In genomic region chr11:101566626-101567025, GRCh38 we compare ENCODE assay signal across 32 cellular contexts. TPM values are rescaled to one million over a fixed set of nuclear protein-coding genes. Genes with fewer than 3 reads are reported as not detected.
"Had no signal": no experiment of that assay in that cellular context is flagged by ENCODE, and none has a peak within 500 bp of the region (broad histone marks: within the 10 kb centered on the region; RNA-seq: fewer than 3 reads in every experiment).

No MANE protein-coding gene starts in this region.

- ATAC-seq: activated CD4-positive, alpha-beta T cell treated with anti-CD3 and anti-CD28 coated beads for 36 hours; activated CD4-positive, CD25-positive, alpha-beta regulatory T cell treated with anti-CD3 and anti-CD28 coated beads, Interleukin-2, amount 50 U/mL, for 24 hours; activated naive CD8-positive, alpha-beta T cell treated with anti-CD3 and anti-CD28 coated beads, Interleukin-2, amount 50 U/mL, for 24 hours; activated T-cell treated with anti-CD3 and anti-CD28 coated beads, Interleukin-2, amount 50 U/mL, for 4 hours; Panc1 had no signal

- H3K27me3 ChIP-seq: brain microvascular endothelial cell, SJCRH30 had no signal

- H3K4me1 Mint-ChIP-seq: activated CD4-positive, alpha-beta T cell treated with anti-CD3 and anti-CD28 coated beads for 36 hours; activated naive CD4-positive, alpha-beta T cell treated with anti-CD3 and anti-CD28 coated beads, Interleukin-2, amount 10 ng/mL, durations not matched to agents 7 days and 5 days; activated naive CD8-positive, alpha-beta T cell treated with anti-CD3 and anti-CD28 coated beads, Interleukin-2, amount 50 U/mL, for 24 hours had no signal

- H3K36me3 ChIP-seq: brain microvascular endothelial cell, SJCRH30 had no signal

- H3K27ac ChIP-seq: brain microvascular endothelial cell, SJCRH30, SK-N-MC had no signal

- H3K4me3 ChIP-seq: SJCRH30, SK-N-MC had no signal

- H3K36me3 Mint-ChIP-seq: activated CD4-positive, alpha-beta memory T cell treated with anti-CD3 and anti-CD28 coated beads for 36 hours; activated naive CD4-positive, alpha-beta T cell treated with anti-CD3 and anti-CD28 coated beads, Interleukin-2, amount 10 ng/mL, durations not matched to agents 7 days and 5 days; activated naive CD8-positive, alpha-beta T cell had no signal

- H3K27me3 Mint-ChIP-seq: activated CD4-positive, alpha-beta memory T cell treated with anti-CD3 and anti-CD28 coated beads for 36 hours; activated CD4-positive, alpha-beta T cell treated with anti-CD3 and anti-CD28 coated beads for 36 hours; activated naive CD4-positive, alpha-beta T cell treated with anti-CD3 and anti-CD28 coated beads, Interleukin-2, amount 10 ng/mL, durations not matched to agents 7 days and 5 days; activated naive CD8-positive, alpha-beta T cell had no signal

- H3K9me3 ChIP-seq: SJCRH30 had no signal

- H3K4me3 Mint-ChIP-seq: activated CD4-positive, alpha-beta memory T cell treated with anti-CD3 and anti-CD28 coated beads for 36 hours; activated CD4-positive, alpha-beta T cell treated with anti-CD3 and anti-CD28 coated beads for 36 hours; activated naive CD4-positive, alpha-beta T cell treated with anti-CD3 and anti-CD28 coated beads, Interleukin-2, amount 10 ng/mL, durations not matched to agents 7 days and 5 days; activated naive CD8-positive, alpha-beta T cell; activated naive CD8-positive, alpha-beta T cell treated with anti-CD3 and anti-CD28 coated beads, Interleukin-2, amount 50 U/mL, for 24 hours; activated T-cell treated with anti-CD3 and anti-CD28 coated beads, Interleukin-2, amount 50 U/mL, for 4 hours; activated T-helper 1 cell treated with anti-CD3 and anti-CD28 coated beads, Interleukin-12 subunit alpha, Interleukin-12 subunit beta, Interleukin-2, Interleukin-4 antibody, amounts not matched to agents 30 ng/mL and 10 ng/mL and 1 ng/mL, durations not matched to agents 14 hours and 24 hours and 36 hours had no signal

- H3K4me1 ChIP-seq: SJCRH30 had no signal

- H3K27ac Mint-ChIP-seq: activated CD4-positive, alpha-beta memory T cell treated with anti-CD3 and anti-CD28 coated beads for 36 hours; activated CD4-positive, alpha-beta T cell treated with anti-CD3 and anti-CD28 coated beads for 36 hours; activated naive CD4-positive, alpha-beta T cell treated with anti-CD3 and anti-CD28 coated beads, Interleukin-2, amount 10 ng/mL, durations not matched to agents 7 days and 5 days; activated naive CD8-positive, alpha-beta T cell; activated naive CD8-positive, alpha-beta T cell treated with anti-CD3 and anti-CD28 coated beads, Interleukin-2, amount 50 U/mL, for 24 hours; activated T-helper 1 cell treated with anti-CD3 and anti-CD28 coated beads, Interleukin-12 subunit alpha, Interleukin-12 subunit beta, Interleukin-2, Interleukin-4 antibody, amounts not matched to agents 30 ng/mL and 10 ng/mL and 1 ng/mL, durations not matched to agents 14 hours and 24 hours and 36 hours had no signal

- DNase-seq: activated CD4-positive, alpha-beta memory T cell treated with anti-CD3 and anti-CD28 coated beads for 36 hours; activated CD4-positive, alpha-beta T cell treated with anti-CD3 and anti-CD28 coated beads for 36 hours; activated CD4-positive, alpha-beta T cell treated with anti-CD3 and anti-CD28 coated beads, Interleukin-2, amount 50 U/mL, for 1 hour; activated CD8-positive, alpha-beta memory T cell treated with anti-CD3 and anti-CD28 coated beads, Interleukin-2, amount 50 U/mL, for 4 hours; activated naive CD4-positive, alpha-beta T cell treated with anti-CD3 and anti-CD28 coated beads, Interleukin-2, amount 10 ng/mL, durations not matched to agents 7 days and 5 days; activated naive CD8-positive, alpha-beta T cell treated with anti-CD3 and anti-CD28 coated beads, Interleukin-2, amount 50 U/mL, for 24 hours; activated T-cell treated with anti-CD3 and anti-CD28 coated beads for 4 hours; activated T-cell treated with anti-CD3 and anti-CD28 coated beads, Interleukin-2, amount 50 U/mL, for 4 hours; anterior cingulate cortex; brain microvascular endothelial cell; central memory CD4-positive, alpha-beta T cell; MM.1S; MV-4-11; NCI-H1092; NCI-H146; NCI-H187; NCI-H2081 treated with DMSO at 0.1 percent for 48 hours; NCI-H226; NCI-H446 treated with DMSO at 0.1 percent for 48 hours; NCI-H524; NCI-H69; SHP77; T1000 had no signal

RNA-seq across cellular contexts. Expression of gene TRPC6, which starts 17.2 kb away (rescaled TPM):
- total RNA-seq: activated CD4-positive, alpha-beta memory T cell treated with anti-CD3 and anti-CD28 coated beads for 36 hours; activated CD4-positive, alpha-beta T cell treated with anti-CD3 and anti-CD28 coated beads for 36 hours; activated T-cell treated with anti-CD3 and anti-CD28 coated beads, Interleukin-2, amount 50 U/mL, for 4 hours; activated T-helper 1 cell treated with anti-CD3 and anti-CD28 coated beads, Interleukin-12 subunit alpha, Interleukin-12 subunit beta, Interleukin-2, Interleukin-4 antibody, amounts not matched to agents 30 ng/mL and 10 ng/mL and 1 ng/mL, durations not matched to agents 14 hours and 24 hours and 36 hours; LHCN-M2; SJCRH30; T-helper 1 cell treated with Interleukin-12 subunit alpha and Interleukin-12 subunit beta and Interleukin-4 antibody, amounts not matched to agents 30 ng/mL and 1 ng/mL, for 36 hours; T-helper 2 cell treated with Interferon-gamma antibody and Interleukin-4, amounts not matched to agents 100 ng/mL and 5 ng/mL, for 36 hours had no signal
